In genomic region chr5:20056933-20057332, GRCh38 we compare ENCODE assay signal across 25 cellular contexts.
"Had no signal": no experiment of that assay in that cellular context is flagged by ENCODE, and none has a peak within 500 bp of the region (broad histone marks: within the 10 kb centered on the region; RNA-seq: fewer than 3 reads in every experiment).

No MANE protein-coding gene starts in this region.

- H3K79me2 ChIP-seq: hepatocyte had no signal

- ATAC-seq: effector memory CD8-positive, alpha-beta T cell; esophagus mucosa; foreskin keratinocyte; gastrocnemius medialis; gastroesophageal sphincter; heart left ventricle; heart right ventricle had no signal

- H3K27ac ChIP-seq: colonic mucosa, coronary artery, dorsolateral prefrontal cortex, epithelial cell of prostate, esophagus muscularis mucosa, esophagus squamous epithelium, foreskin keratinocyte, gastrocnemius medialis, gastroesophageal sphincter, heart left ventricle, heart right ventricle, hepatocyte had no signal

- H3K9me3 ChIP-seq: colonic mucosa, esophagus muscularis mucosa, esophagus squamous epithelium, gastrocnemius medialis, gastroesophageal sphincter had no signal

- H3K4me1 ChIP-seq: colonic mucosa, esophagus muscularis mucosa, esophagus squamous epithelium, foreskin keratinocyte, gastrocnemius medialis, gastroesophageal sphincter, heart left ventricle, heart right ventricle had no signal

- H3K4me3 ChIP-seq: colonic mucosa, coronary artery, dorsolateral prefrontal cortex, esophagus muscularis mucosa, esophagus squamous epithelium, gastrocnemius medialis, gastroesophageal sphincter, heart left ventricle, heart right ventricle, hepatocyte had no signal

- DNase-seq: colonic mucosa; cortex of kidney; dermis blood vessel endothelial cell; dorsolateral prefrontal cortex; effector CD4-positive, alpha-beta T cell; effector CD8-positive, alpha-beta T cell; effector memory CD4-positive, alpha-beta T cell; effector memory CD8-positive, alpha-beta T cell; endodermal cell; erythroblast; esophagus squamous epithelium; foreskin fibroblast; foreskin keratinocyte; foreskin melanocyte; gastrocnemius medialis; glutamatergic neuron; head of caudate nucleus; heart left ventricle; heart right ventricle had no signal

- H2AFZ ChIP-seq: hepatocyte had no signal

- H3K27me3 ChIP-seq: colonic mucosa, dorsolateral prefrontal cortex, esophagus muscularis mucosa, esophagus squamous epithelium, foreskin keratinocyte, gastrocnemius medialis, gastroesophageal sphincter, heart left ventricle, heart right ventricle, hepatocyte had no signal

- H3K4me2 ChIP-seq: hepatocyte had no signal

- H3K36me3 ChIP-seq: colonic mucosa, esophagus muscularis mucosa, esophagus squamous epithelium, gastrocnemius medialis, gastroesophageal sphincter, heart left ventricle, heart right ventricle had no signal
